1 cellular context compared by ENCODE assay signal in the genomic region with DNA sequence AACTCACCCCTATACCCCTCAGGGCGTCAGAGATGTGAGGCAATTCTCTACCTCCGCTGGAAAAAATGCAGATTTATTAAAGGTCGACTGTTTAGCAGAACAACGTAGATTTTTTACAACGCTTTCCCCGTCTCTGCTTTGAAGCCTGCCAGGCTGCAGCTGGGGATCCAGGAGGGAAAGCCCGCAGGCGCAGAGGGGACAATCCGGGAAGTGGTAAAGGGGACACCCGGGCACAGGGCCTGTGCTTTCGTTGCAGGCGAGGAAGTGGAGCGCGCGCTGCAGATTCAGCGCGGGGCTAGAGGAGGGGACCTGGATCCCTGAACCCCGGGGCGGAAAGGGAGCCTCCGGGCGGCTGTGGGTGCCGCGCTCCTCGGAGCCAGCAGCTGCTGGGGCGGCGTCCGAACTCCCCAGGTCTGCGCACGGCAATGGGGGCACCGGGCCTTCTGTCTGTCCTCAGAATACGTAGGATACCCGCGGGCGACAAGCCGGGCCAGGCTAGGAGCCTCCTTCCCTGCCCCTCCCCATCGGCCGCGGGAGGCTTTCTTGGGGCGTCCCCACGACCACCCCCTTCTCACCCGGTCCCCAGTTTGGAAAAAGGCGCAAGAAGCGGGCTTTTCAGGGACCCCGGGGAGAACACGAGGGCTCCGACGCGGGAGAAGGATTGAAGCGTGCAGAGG.
TF ChIP-seq lines count a peak whose summit lies in the region.

No MANE protein-coding gene starts in this region.

TF ChIP-seq in GM23338, 12 proteins besides CTCF, POLR2A, EP300 and RAD21 (continued from another document):
- TF ChIP-seq, protein P1, sequence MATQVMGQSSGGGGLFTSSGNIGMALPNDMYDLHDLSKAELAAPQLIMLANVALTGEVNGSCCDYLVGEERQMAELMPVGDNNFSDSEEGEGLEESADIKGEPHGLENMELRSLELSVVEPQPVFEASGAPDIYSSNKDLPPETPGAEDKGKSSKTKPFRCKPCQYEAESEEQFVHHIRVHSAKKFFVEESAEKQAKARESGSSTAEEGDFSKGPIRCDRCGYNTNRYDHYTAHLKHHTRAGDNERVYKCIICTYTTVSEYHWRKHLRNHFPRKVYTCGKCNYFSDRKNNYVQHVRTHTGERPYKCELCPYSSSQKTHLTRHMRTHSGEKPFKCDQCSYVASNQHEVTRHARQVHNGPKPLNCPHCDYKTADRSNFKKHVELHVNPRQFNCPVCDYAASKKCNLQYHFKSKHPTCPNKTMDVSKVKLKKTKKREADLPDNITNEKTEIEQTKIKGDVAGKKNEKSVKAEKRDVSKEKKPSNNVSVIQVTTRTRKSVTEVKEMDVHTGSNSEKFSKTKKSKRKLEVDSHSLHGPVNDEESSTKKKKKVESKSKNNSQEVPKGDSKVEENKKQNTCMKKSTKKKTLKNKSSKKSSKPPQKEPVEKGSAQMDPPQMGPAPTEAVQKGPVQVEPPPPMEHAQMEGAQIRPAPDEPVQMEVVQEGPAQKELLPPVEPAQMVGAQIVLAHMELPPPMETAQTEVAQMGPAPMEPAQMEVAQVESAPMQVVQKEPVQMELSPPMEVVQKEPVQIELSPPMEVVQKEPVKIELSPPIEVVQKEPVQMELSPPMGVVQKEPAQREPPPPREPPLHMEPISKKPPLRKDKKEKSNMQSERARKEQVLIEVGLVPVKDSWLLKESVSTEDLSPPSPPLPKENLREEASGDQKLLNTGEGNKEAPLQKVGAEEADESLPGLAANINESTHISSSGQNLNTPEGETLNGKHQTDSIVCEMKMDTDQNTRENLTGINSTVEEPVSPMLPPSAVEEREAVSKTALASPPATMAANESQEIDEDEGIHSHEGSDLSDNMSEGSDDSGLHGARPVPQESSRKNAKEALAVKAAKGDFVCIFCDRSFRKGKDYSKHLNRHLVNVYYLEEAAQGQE (IDR thresholded peaks at IDR 0.05; ENCODE audit: unreplicated experiment), result no peak
